In the genomic region with DNA sequence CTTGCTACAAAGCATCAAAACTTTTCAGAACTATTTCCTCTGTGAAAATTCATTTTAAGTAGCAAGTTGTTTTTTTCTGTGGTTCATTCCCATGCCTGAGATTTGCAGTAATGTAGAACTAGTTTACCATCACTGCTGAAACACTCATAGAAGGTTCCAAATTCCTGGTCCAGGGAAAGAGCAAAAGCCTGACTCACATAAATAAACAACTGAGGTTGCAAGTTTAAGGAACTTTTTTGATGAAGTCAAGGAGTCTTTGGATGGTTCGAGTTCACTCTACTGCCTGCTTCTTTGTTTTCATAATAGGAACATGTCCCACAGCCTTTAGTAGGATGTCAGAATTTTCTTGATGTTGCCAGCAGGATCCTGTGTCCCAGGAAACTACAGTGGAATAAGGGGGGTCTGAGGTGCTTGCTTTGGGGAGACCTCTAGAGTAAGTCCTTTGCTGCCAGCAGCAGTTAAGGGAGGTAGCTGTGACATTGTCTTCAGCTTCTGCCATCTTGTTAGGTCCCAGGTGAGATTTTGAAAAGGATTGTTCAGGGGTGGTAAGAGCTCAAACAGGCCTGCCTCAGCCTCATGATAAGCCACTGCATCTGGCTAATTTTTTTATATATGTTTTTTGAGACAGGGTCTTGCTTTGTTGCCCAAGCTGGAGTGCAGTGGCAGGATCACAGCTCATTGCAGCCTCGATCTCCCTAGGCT, we compare ENCODE assay signal across 15 cellular contexts. TPM values are rescaled to one million over a fixed set of nuclear protein-coding genes. Genes with fewer than 3 reads are reported as not detected.
DNase-seq lines count a peak whose midpoint lies in the region; ATAC-seq and TF ChIP-seq lines count a peak whose summit lies in the region.
"Had no signal": no experiment of that assay in that cellular context is flagged by ENCODE, and none has a peak within 500 bp of the region (broad histone marks: within the 10 kb centered on the region; RNA-seq: fewer than 3 reads in every experiment).

No MANE protein-coding gene starts in this region.

- peak; percentile 69 for ATAC-seq in thoracic aorta (ENCODE audit: insufficient number of reproducible peaks, low FRiP score, low read depth)
- no peak for ATAC-seq in HG02852 (IDR thresholded peaks at IDR 0.05; ENCODE audit: unreplicated experiment)
- ATAC-seq: activated CD8-positive, alpha-beta T cell treated with anti-CD3 and anti-CD28 coated beads, Interleukin-2, amount 10 ng/mL, durations not matched to agents 7 days and 5 days had no signal

- H3K4me1 ChIP-seq in thoracic aorta (ENCODE audit: control insufficient read depth in 1 of 2, low read depth in 2 of 2) (peaks cover 31 to 65% of the 10 kb centered on the region in 2 donors), colonic mucosa (no peaks in the 10 kb centered on the region)

- H3K27me3 ChIP-seq in thoracic aorta (replicated peaks; ENCODE audit: insufficient read depth) (no peaks in the 10 kb centered on the region), colonic mucosa (no peaks in the 10 kb centered on the region)

- H3K4me3 ChIP-seq in foreskin fibroblast (ENCODE audit: low read depth in 1 of 2, low read length in 2 of 2) (no peak overlapping the region), thoracic aorta (no peak overlapping the region), colonic mucosa (no peak overlapping the region)
- H3K4me3 ChIP-seq: HAP-1, prostate gland had no signal

- H3K9me3 ChIP-seq in thoracic aorta (no peaks in the 10 kb centered on the region), colonic mucosa (no peaks in the 10 kb centered on the region)
- H3K9me3 ChIP-seq: HAP-1, prostate gland had no signal

- H3K27ac ChIP-seq in thoracic aorta (peak overlapping the region; percentile 31 to 62), colonic mucosa (no peak overlapping the region)

- TF ChIP-seq CTCF in foreskin fibroblast (IDR thresholded peaks at IDR 0.05; ENCODE audit: low read depth, low read length) (no peak), thoracic aorta (IDR thresholded peaks at IDR 0.05) (no peak), colonic mucosa (IDR thresholded peaks at IDR 0.05) (no peak)

- intact Hi-C loops in colonic mucosa (cut with DNase I) = loop anchor here (5.0 to 10.0 kb wide), 2 partner anchors 37 to 110 kb away; no protein-coding TSS in a partner anchor

- DNase-seq in GM04504 (ENCODE audit: low read depth) = peak; percentile 65
- peak; percentile 89 for DNase-seq in astrocyte of the hippocampus (ENCODE audit: low read depth, low spot score)
- DNase-seq in foreskin fibroblast = peak; percentile 80 to 88
- no peak for DNase-seq in thoracic aorta (ENCODE audit: low spot score)
- no peak for DNase-seq in colonic mucosa
- DNase-seq in NCI-H2227 treated with DMSO at 0.1 percent for 48 hours (lab: John Stamatoyannopoulos, UW) = no peak
- no peak for DNase-seq in activated naive CD4-positive, alpha-beta T cell (lab: John Stamatoyannopoulos, UW)
- DNase-seq: activated CD8-positive, alpha-beta T cell treated with anti-CD3 and anti-CD28 coated beads, Interleukin-2, amount 10 ng/mL, durations not matched to agents 7 days and 5 days; activated naive CD4-positive, alpha-beta T cell treated with anti-CD3 and anti-CD28 coated beads for 36 hours; effector memory CD4-positive, alpha-beta T cell; NCI-H1048; NCI-H446 treated with DMSO at 0.1 percent for 48 hours had no signal

- peaks cover 3% of the 10 kb centered on the region for H3K36me3 ChIP-seq in thoracic aorta
- no peaks in the 10 kb centered on the region for H3K36me3 ChIP-seq in colonic mucosa
- H3K36me3 ChIP-seq: HAP-1, prostate gland had no signal

- H3K9ac ChIP-seq in colonic mucosa (ENCODE audit: low read depth in 2 of 2, low read length in 2 of 2) = no peak overlapping the region

RNA-seq across cellular contexts. Expression of gene ACSL3, which starts 43.9 kb away (rescaled TPM):
- total RNA-seq in thoracic aorta (10 to 100 TPM; 65.1 to 79.0 TPM), colonic mucosa (100 to 1,000 TPM; 116 to 162 TPM)

Comparison
In these comparisons a context has a peak if more than half of its experiments do, and no peak if none do; other contexts are left out.
1. DNase-seq: peak in GM04504 (single experiment), astrocyte of the hippocampus (single experiment) and foreskin fibroblast (2 of 2); none in thoracic aorta (single experiment), colonic mucosa (single experiment), NCI-H2227 treated with DMSO at 0.1 percent for 48 hours (single experiment) and activated naive CD4-positive, alpha-beta T cell (0 of 4).